Comparison of ENCODE assay signal across 8 cellular contexts in the genomic region with DNA sequence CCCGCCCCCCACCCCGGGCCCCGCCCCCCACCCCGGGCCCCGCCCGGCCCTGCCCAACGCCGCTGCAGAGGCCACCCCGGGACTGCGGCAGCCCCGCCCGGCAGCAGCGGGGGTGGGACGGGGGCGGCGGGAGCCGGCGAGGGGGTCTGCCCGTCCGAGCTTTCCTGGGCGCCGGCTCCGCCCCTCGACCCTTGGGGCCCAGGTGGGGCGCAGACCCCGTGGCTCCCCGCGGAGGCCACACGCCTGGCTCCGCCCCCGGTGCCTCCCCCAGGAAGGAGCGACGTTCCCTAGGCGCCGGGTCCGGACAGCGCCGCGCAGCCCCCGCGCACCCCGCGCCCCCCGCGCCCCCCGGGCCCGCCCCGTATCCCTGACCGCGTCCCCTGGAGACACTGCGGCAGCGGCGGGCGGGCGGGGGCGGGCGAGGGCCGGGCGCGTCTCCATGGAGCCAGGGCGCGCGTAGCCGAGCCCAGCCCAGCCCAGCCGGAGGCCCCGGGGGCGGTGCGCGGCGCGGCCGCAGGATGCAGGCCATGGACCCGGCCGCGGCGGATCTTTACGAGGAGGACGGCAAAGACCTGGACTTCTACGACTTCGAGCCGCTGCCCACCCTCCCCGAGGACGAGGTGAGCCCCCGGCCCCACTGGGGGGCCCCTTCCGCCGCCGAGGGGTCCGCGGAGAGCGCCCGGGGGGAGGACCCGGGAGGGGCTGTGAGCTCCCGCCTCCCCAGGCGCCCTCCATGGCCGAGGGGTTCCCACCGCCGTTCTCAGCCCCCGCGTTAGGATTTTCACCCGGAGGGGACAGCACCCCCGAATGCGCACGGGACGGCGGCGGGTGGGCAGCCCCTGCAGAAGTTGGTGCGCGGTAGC. TPM values are rescaled to one million over a fixed set of nuclear protein-coding genes. Genes with fewer than 3 reads are reported as not detected.
DNase-seq lines count a peak whose midpoint lies in the region; ATAC-seq and TF ChIP-seq lines count a peak whose summit lies in the region.

A gene with protein sequence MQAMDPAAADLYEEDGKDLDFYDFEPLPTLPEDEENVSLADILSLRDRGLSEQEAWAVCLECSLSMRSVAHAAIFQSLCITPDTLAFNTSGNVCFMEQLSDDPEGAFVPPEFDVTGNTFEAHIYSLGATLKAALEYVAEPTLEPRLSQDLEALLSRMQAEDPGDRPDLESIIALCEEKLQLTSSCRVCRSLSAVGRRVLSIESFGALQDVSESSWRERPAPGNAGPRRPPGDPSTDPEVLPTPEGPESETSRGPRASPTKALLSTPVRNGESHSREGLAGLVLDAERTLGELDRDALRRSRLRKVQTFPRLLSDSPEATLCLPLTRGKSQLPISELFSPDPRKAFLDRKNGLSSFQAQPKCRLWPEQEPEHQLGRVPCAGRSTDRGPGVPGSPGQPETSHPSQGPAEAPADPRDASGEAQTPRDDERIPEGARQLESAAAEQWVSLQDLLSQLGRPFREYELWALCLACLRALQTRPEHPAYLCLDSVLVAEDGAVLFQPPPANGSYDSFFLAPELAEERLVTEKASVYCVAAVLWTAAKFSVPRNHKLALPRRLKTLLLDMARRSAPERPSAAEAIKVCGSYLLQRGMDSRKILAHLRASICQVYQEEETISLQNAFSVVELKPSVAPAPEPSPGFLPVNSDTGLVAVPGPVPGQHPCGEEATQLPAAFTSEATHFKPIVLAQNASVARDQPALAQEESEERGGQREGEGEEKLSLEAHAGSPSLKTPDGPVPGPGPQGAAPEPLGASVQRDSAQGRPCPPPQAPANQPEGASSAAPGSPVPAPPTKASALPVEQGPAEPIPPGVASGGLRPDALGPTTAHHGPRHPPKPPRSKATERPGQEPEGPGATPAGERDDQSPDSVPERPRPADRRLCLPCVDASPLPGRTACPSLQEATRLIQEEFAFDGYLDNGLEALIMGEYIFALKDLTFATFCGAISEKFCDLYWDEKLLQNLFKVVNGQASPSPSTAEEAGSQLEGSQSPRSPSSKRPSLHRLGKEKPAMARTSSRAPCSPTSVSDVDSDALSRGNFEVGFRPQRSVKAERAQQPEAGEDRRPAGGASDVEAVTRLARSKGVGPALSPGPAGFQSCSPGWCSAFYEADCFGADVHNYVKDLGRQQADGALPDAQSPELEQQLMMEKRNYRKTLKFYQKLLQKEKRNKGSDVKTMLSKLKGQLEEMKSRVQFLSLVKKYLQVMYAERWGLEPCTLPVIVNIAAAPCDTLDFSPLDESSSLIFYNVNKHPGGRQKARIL (N-terminal part only) (plus strand): TSS at position 270 of the 863 bp plus-strand sequence. CDS start 249 bp downstream, at position 519.

- H3K9me3 Mint-ChIP-seq in H9, result 0 out of 5 replicates have a peak, but pooled peaks cover 0 to 2% of the 10 kb centered on the region in 2 experiments

- no peak within 1 kb of the TSS for H3K27ac ChIP-seq in H9 (ENCODE audit: insufficient read length, low read depth, low read length)
- no peak within 1 kb of the TSS for H3K27ac ChIP-seq in body of pancreas
- no peak within 1 kb of the TSS for H3K27ac ChIP-seq in OCI-LY7 (ENCODE audit: low read depth, low read length, poor library complexity, severe bottlenecking)

- no peaks in the 10 kb centered on the region for H3K79me1 ChIP-seq in H9 (ENCODE audit: insufficient read depth, low read depth, low read length, poor library complexity, severe bottlenecking)

- TF ChIP-seq POLR2A in body of pancreas (IDR thresholded peaks at IDR 0.05), result no peak

- no peaks in the 10 kb centered on the region for H3K9me3 ChIP-seq in H9 (ENCODE audit: control insufficient read depth, low read depth, low read length)
- H3K9me3 ChIP-seq in body of pancreas, result no peaks in the 10 kb centered on the region
- no peaks in the 10 kb centered on the region for H3K9me3 ChIP-seq in OCI-LY7 (ENCODE audit: low read length)

- no peak within 1 kb of the TSS for H3K18ac ChIP-seq in H9 (ENCODE audit: insufficient read length, low read depth, low read length)

- no peak within 1 kb of the TSS for H4K5ac ChIP-seq in H9 (ENCODE audit: insufficient read length, low read depth, low read length)

- H3K27me3 ChIP-seq in H9 (ENCODE audit: insufficient read depth, low read length), result no peaks in the 10 kb centered on the region
- H3K27me3 ChIP-seq in body of pancreas, result peaks cover 0 to 11% of the 10 kb centered on the region in 2 donors

- peaks cover 7 to 13% (median 9%) of the 10 kb centered on the region in 3 experiments; a peak in 6 of 7 replicates for H3K36me3 Mint-ChIP-seq in H9 (ENCODE audit: insufficient read depth in 1 of 3, low read depth in 3 of 3)

- no peak within 1 kb of the TSS for H2AK5ac ChIP-seq in H9 (ENCODE audit: insufficient read length, low read length)

- no peak within 1 kb of the TSS for H4K91ac ChIP-seq in H9 (ENCODE audit: insufficient read length, low read depth, low read length)

- no peak within 1 kb of the TSS for H2BK20ac ChIP-seq in H9 (ENCODE audit: low read depth, low read length, poor library complexity, severe bottlenecking)

- H3K4me3 Mint-ChIP-seq in H9, result peak within 1 kb of the TSS; percentile 65 to 78

- no peak within 1 kb of the TSS for H3K23ac ChIP-seq in H9 (ENCODE audit: insufficient read length, low read depth, low read length)

- no peak within 1 kb of the TSS for H3K9ac ChIP-seq in H9 (ENCODE audit: extremely low read depth, insufficient read length, low read length)

- no peak for DNase-seq in AG04449 (ENCODE audit: low read depth, low spot score)
- DNase-seq in H9, result peak; percentile 58
- DNase-seq in body of pancreas, result peak in 1 of 4 donors; percentile 34
- DNase-seq in iPS-NIHi7 (ENCODE audit: extremely low spot score), result peak; percentile 88
- DNase-seq in stimulated activated naive CD8-positive, alpha-beta T cell treated with anti-CD3 and anti-CD28 coated beads, Interleukin-15, Interleukin-2, amounts not matched to agents 100 U/mL and 50 U/mL, for 24 hours, result no peak
- DNase-seq in OCI-LY7 (ENCODE audit: low spot score), result no peak
- DNase-seq in stimulated activated naive CD4-positive, alpha-beta T cell (lab: John Stamatoyannopoulos, UW), result no peak

- no peak within 1 kb of the TSS for H2BK15ac ChIP-seq in H9 (ENCODE audit: low read depth, low read length)

- H4K20me1 ChIP-seq in H9 (ENCODE audit: control insufficient read depth, insufficient read depth, insufficient read length) (no peaks in the 10 kb centered on the region), OCI-LY7 (ENCODE audit: insufficient read depth, low read length) (no peaks in the 10 kb centered on the region)

- H3T11ph ChIP-seq in H9 (ENCODE audit: low read length), result no peak within 1 kb of the TSS

- no peak within 1 kb of the TSS; a peak in 1 of 7 replicates for H3K27ac Mint-ChIP-seq in H9

- CTCF ChIA-PET in AG04449 (lab: Yijun Ruan, JAX) (interaction anchor here (1.1 to 1.7 kb wide), 2 partner anchors 17 to 169 kb away, joined by 4 to 5 read pairs; no protein-coding TSS in a partner anchor), OCI-LY7 (lab: Charles Lee; ENCODE audit: unreplicated experiment) (no interaction called here)

- H3K14ac ChIP-seq in H9 (ENCODE audit: insufficient read depth, low read length), result no peak within 1 kb of the TSS; the same call in 1 of the 2 replicates

- no peaks in the 10 kb centered on the region; the same call in 1 of the 2 replicates for H3K4me1 ChIP-seq in H9 (ENCODE audit: insufficient read depth, low read length)
- H3K4me1 ChIP-seq in body of pancreas, result peaks cover 13% of the 10 kb centered on the region
- no peaks in the 10 kb centered on the region for H3K4me1 ChIP-seq in OCI-LY7 (ENCODE audit: insufficient read depth, low read length, poor library complexity, severe bottlenecking)

- H3K9me2 ChIP-seq in OCI-LY7 (ENCODE audit: insufficient read depth, low read length), result no peaks in the 10 kb centered on the region

- H2AFZ ChIP-seq in H9 (ENCODE audit: low read length), result no peak within 1 kb of the TSS
- H2AFZ ChIP-seq in OCI-LY7 (ENCODE audit: low read length), result no peak within 1 kb of the TSS

- H3K4me2 ChIP-seq in H9 (ENCODE audit: insufficient read depth, insufficient read length, low read length) (peak within 1 kb of the TSS; percentile 74), OCI-LY7 (ENCODE audit: low read length) (no peak within 1 kb of the TSS)

- no peak within 1 kb of the TSS for H2BK120ac ChIP-seq in H9 (ENCODE audit: low read depth, low read length, poor library complexity, severe bottlenecking)

- H3K4me1 Mint-ChIP-seq in H9, result peaks cover 23 to 30% of the 10 kb centered on the region in 2 experiments

- no peak within 1 kb of the TSS for H2BK5ac ChIP-seq in H9 (ENCODE audit: insufficient read length, low read length)

- no CpG with 5 or more reads among the region's 108 CpGs for WGBS in H9 (ENCODE audit: extremely low coverage, insufficient read length, low lambda C conversion rate)
- 0 to 1% methylated on average over 10 to 33 of the region's 108 CpGs for WGBS in body of pancreas, 2 donors

- BruUV-seq in OCI-LY7 (replicated peaks; lab: Mats Ljungman, UMichigan), result no TSS peak

- ATAC-seq in body of pancreas (peak; percentile 57), HG03520 (IDR thresholded peaks at IDR 0.05; ENCODE audit: unreplicated experiment) (no peak)
- ATAC-seq in stimulated activated naive CD8-positive, alpha-beta T cell treated with anti-CD3 and anti-CD28 coated beads, Interleukin-15, Interleukin-2, amounts not matched to agents 100 U/mL and 50 U/mL, for 24 hours, result peak; percentile 28

- no peak within 1 kb of the TSS for H3K56ac ChIP-seq in H9 (ENCODE audit: insufficient read length, low read depth, low read length)

- no peak for TF ChIP-seq CTCF in AG04449 (IDR thresholded peaks at IDR 0.05; ENCODE audit: insufficient read depth, low read length, missing control alignments)
- TF ChIP-seq CTCF in H9 (conservative IDR thresholded peaks at IDR 0.05), result no peak
- no peak for TF ChIP-seq CTCF in body of pancreas (IDR thresholded peaks at IDR 0.05)
- TF ChIP-seq CTCF in OCI-LY7 (conservative IDR thresholded peaks at IDR 0.05; ENCODE audit: low read length), result no peak

- H3K36me3 ChIP-seq in body of pancreas (replicated peaks in 1 of 2; ENCODE audit: insufficient read depth in 1 of 2, low read depth in 2 of 2), result no peaks in the 10 kb centered on the region
- H3K36me3 ChIP-seq in OCI-LY7 (ENCODE audit: insufficient read depth, low read length), result no peaks in the 10 kb centered on the region

- peak within 1 kb of the TSS; percentile 41 for H3K4me3 ChIP-seq in AG04449 (ENCODE audit: low read depth, low read length)
- no peak within 1 kb of the TSS for H3K4me3 ChIP-seq in body of pancreas
- no peak within 1 kb of the TSS for H3K4me3 ChIP-seq in OCI-LY7 (ENCODE audit: low read depth, low read length, poor library complexity, severe bottlenecking)

- intact Hi-C loops in body of pancreas (cut with DNase I) (no loop called here), OCI-LY7 (cut with micrococcal nuclease; ENCODE audit: unreplicated experiment) (no loop called here)

- H3K27me3 Mint-ChIP-seq in H9 (ENCODE audit: low read depth), result peaks cover under 1% of the 10 kb centered on the region; the same call in 1 of the 2 replicates

- H3K23me2 ChIP-seq in H9 (ENCODE audit: insufficient read length, low read depth, low read length, poor library complexity, severe bottlenecking), result peaks cover 10% of the 10 kb centered on the region

- no peak within 1 kb of the TSS for H3K4ac ChIP-seq in H9 (ENCODE audit: low read depth, low read length)

- no peaks in the 10 kb centered on the region for H3K79me2 ChIP-seq in H9 (ENCODE audit: insufficient read depth, low read length)
- no peaks in the 10 kb centered on the region for H3K79me2 ChIP-seq in OCI-LY7 (ENCODE audit: insufficient read depth, low read depth, low read length)

- POLR2A ChIA-PET in AG04449 (lab: Yijun Ruan, JAX), result no interaction called here
- POLR2A ChIA-PET in OCI-LY7 (lab: Charles Lee), result no interaction called here

- no peak within 1 kb of the TSS for H2BK12ac ChIP-seq in H9 (ENCODE audit: insufficient read length, low read depth, low read length)

- no peak within 1 kb of the TSS for H4K8ac ChIP-seq in H9 (replicated peaks; ENCODE audit: insufficient read length, low read depth, low read length)

RNA-seq across cellular contexts. Expression of the gene that starts here (rescaled TPM):
- total RNA-seq in H9 (2021) (13.7 and 15.7 TPM in 2 replicates), body of pancreas (1 to 10 TPM in 1 of 2 donors, under 1 TPM in 1; 0.52 to 3.3 TPM), OCI-LY7 (2022) (not detected in 2 replicates)
- not detected in 2 replicates for total RNA-seq in OCI-LY7 (2014; rRNA removed; shearing (Covaris generic))

Comparison
In these comparisons a context has a peak if more than half of its experiments do, and no peak if none do; other contexts are left out.
1. DNase-seq: peak in H9 (single experiment) and iPS-NIHi7 (single experiment); none in AG04449 (single experiment), stimulated activated naive CD8-positive, alpha-beta T cell treated with anti-CD3 and anti-CD28 coated beads, Interleukin-15, Interleukin-2, amounts not matched to agents 100 U/mL and 50 U/mL, for 24 hours (single experiment), OCI-LY7 (single experiment) and stimulated activated naive CD4-positive, alpha-beta T cell (0 of 6).